ENCODE assay signal across 4 cellular contexts in genomic region chr2:126107883-126108282, GRCh38.
TF ChIP-seq lines count a peak whose summit lies in the region.

No MANE protein-coding gene starts in this region.

TF ChIP-seq in HepG2, 621 proteins besides CTCF, POLR2A, EP300 and RAD21:
- peak; percentile 80 to 88 for TF ChIP-seq MAFK (conservative IDR thresholded peaks at IDR 0.05 in 1 of 2, IDR thresholded peaks at IDR 0.05 in 1 of 2; ENCODE audit: low read length in 2 of 2)
- peak; percentile 61 for TF ChIP-seq MAFF (IDR thresholded peaks at IDR 0.05; ENCODE audit: low read depth, low read length)
- no peak for TF ChIP-seq SMYD3 (CRISPR knock-in tag; IDR thresholded peaks at IDR 0.05)

TF ChIP-seq in A549, 52 proteins besides CTCF, POLR2A, EP300 and RAD21:
- no peak for TF ChIP-seq TP53 (CRISPR knock-in tag; IDR thresholded peaks at IDR 0.05)
- TF ChIP-seq MAFK (IDR thresholded peaks at IDR 0.05; ENCODE audit: partially characterized antibody): peak; percentile 51
- no peak for TF ChIP-seq GATA3 (IDR thresholded peaks at IDR 0.05; ENCODE audit: borderline replicate concordance)

TF ChIP-seq in IMR-90, 13 proteins besides CTCF, POLR2A, EP300 and RAD21:
- TF ChIP-seq ELK1 (IDR thresholded peaks at IDR 0.05; ENCODE audit: borderline replicate concordance, low read depth, low read length) (no peak), MAFK (IDR thresholded peaks at IDR 0.05; ENCODE audit: low read depth, low read length) (peak; percentile 50)

TF ChIP-seq in K562, 482 proteins besides CTCF, POLR2A, EP300 and RAD21:
- TF ChIP-seq C11orf30 (IDR thresholded peaks at IDR 0.05; ENCODE audit: low read depth): 0 out of 2 replicates have a peak, but pooled peaks have one; percentile 5
- peak; percentile 38; the same call in 1 of the 2 replicates for TF ChIP-seq ZNF316 (IDR thresholded peaks at IDR 0.05)
- TF ChIP-seq ZNF707 (CRISPR knock-in tag; conservative IDR thresholded peaks at IDR 0.05): no peak
- TF ChIP-seq MAFG (tag; conservative IDR thresholded peaks at IDR 0.05): 0 out of 2 replicates have a peak, but pooled peaks have one; percentile 7
- no peak for TF ChIP-seq SETDB1 (IDR thresholded peaks at IDR 0.05; ENCODE audit: low read length)
